In the genomic region with DNA sequence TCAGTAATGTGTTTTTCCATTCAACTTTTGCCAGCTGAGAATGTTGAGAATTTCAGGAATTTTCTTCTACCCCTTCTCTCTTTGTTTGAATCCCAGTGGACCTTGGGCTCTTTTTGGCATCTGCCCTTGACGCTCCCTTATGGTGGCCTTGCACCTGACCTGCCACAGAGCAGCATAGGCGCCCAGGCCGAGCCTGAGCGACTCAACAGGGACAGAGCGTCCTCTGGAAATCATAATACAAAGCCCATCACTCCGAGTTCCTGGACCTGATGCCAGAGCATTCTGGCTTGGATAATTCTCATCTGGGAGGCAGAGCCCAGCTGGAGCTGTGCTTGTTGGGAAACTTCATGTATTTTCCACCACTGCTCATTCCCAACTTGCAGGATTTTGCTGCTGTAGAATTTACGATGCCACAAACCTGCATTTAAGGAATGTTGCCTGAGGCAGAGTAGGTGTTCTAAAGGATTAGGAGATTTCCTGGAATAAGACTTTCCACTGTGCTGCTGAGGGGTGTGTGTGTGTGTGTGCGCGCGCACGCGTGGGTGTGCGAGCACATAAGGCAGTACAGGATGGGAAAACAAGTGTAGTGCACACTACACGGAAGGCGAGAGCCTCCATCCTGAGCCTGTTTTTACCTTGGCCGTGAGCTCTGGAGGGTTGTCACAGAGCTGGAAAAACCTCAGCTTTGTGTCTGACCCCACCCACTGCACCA, we compare ENCODE assay signal across 10 cellular contexts.
DNase-seq lines count a peak whose midpoint lies in the region; ATAC-seq and TF ChIP-seq lines count a peak whose summit lies in the region.
"Had no signal": no experiment of that assay in that cellular context is flagged by ENCODE, and none has a peak within 500 bp of the region (broad histone marks: within the 10 kb centered on the region; RNA-seq: fewer than 3 reads in every experiment).

No MANE protein-coding gene starts in this region.

- no peak overlapping the region for H2BK120ac ChIP-seq in mesenchymal stem cell (ENCODE audit: low read depth, low read length)

- H3K14ac ChIP-seq in mesenchymal stem cell (ENCODE audit: low read length in 2 of 2), result peak overlapping the region in 1 of 2 experiments; percentile 8

- peak overlapping the region; percentile 44 for H2BK15ac ChIP-seq in mesenchymal stem cell (ENCODE audit: low read depth, poor library complexity, severe bottlenecking)

- H3K23ac ChIP-seq in mesenchymal stem cell (ENCODE audit: low read length in 2 of 2), result no peak overlapping the region

- peak overlapping the region; percentile 76 to 81 for H3K27ac ChIP-seq in esophagus (ENCODE audit: low read depth in 2 of 2, low read length in 1 of 2)
- peak overlapping the region; percentile 89 for H3K27ac ChIP-seq in mesenchymal stem cell (ENCODE audit: low read length, poor library complexity, severe bottlenecking)
- H3K27ac ChIP-seq in substantia nigra (ENCODE audit: low read depth, low read length, poor library complexity, severe bottlenecking), result peak overlapping the region; percentile 79

- WGBS in esophagus, 2 donors, result 46 to 53% methylated on average over 16 of the region's 16 CpGs
- 72% methylated on average over 16 of the region's 16 CpGs for WGBS in mesenchymal stem cell

- H2AK5ac ChIP-seq in mesenchymal stem cell (ENCODE audit: low read length, severe bottlenecking), result no peak overlapping the region

- H3K4me3 ChIP-seq in esophagus (ENCODE audit: low read depth in 1 of 2, low read length in 2 of 2) (no peak overlapping the region), mesenchymal stem cell (ENCODE audit: insufficient read depth in 1 of 2, low read depth in 1 of 2, low read length in 2 of 2) (peak overlapping the region in 1 of 2 experiments; percentile 21)

- TF ChIP-seq EP300 in Ishikawa (IDR thresholded peaks at IDR 0.05; ENCODE audit: borderline replicate concordance), result peak; percentile 34; the same call in 1 of the 2 replicates

- peaks cover 3% of the 10 kb centered on the region for H3K79me1 ChIP-seq in mesenchymal stem cell (replicated peaks; ENCODE audit: low read length, poor library complexity, severe bottlenecking)

- peak overlapping the region; percentile 36 for H3K4me2 ChIP-seq in mesenchymal stem cell (ENCODE audit: low read length, poor library complexity, severe bottlenecking)

- H3K36me3 ChIP-seq in esophagus (ENCODE audit: control insufficient read depth in 2 of 2, insufficient read depth in 2 of 2, low read length in 1 of 2), result peaks cover 2% of the 10 kb centered on the region in 2 donors
- H3K36me3 ChIP-seq in mesenchymal stem cell (ENCODE audit: control insufficient read depth in 1 of 2, insufficient read depth in 2 of 2, low read depth in 1 of 2, low read length in 2 of 2), result peaks cover 0 to 4% of the 10 kb centered on the region in 2 experiments

- peak overlapping the region in 1 of 2 experiments; percentile 3 for H2BK12ac ChIP-seq in mesenchymal stem cell (ENCODE audit: low read length in 2 of 2)

- H2AFZ ChIP-seq in mesenchymal stem cell (ENCODE audit: low read depth, low read length), result no peak overlapping the region

- H3K4me1 ChIP-seq in esophagus (ENCODE audit: control insufficient read depth in 2 of 2, insufficient read depth in 2 of 2, low read length in 1 of 2) (peaks cover 9% of the 10 kb centered on the region in 2 donors), mesenchymal stem cell (ENCODE audit: control insufficient read depth, insufficient read depth, low read depth, low read length) (peaks cover 26% of the 10 kb centered on the region)

- no peaks in the 10 kb centered on the region for H3K4me1 Mint-ChIP-seq in stimulated activated naive CD8-positive, alpha-beta T cell treated with anti-CD3 and anti-CD28 coated beads, Interleukin-15, amount 100 ng/mL, for 72 hours
- H3K4me1 Mint-ChIP-seq: activated CD4-positive, alpha-beta T cell treated with anti-CD3 and anti-CD28 coated beads for 36 hours; central memory CD8-positive, alpha-beta T cell had no signal

- H3K4ac ChIP-seq in mesenchymal stem cell (ENCODE audit: low read depth in 1 of 2, low read length in 2 of 2), result no peak overlapping the region

- H3K9ac ChIP-seq in mesenchymal stem cell (ENCODE audit: low read length), result peak overlapping the region; percentile 12

- DNase-seq in mesenchymal stem cell (peak; percentile 21), substantia nigra (lab: John Stamatoyannopoulos, UW) (peak in 24 of 49 donors; percentile 13 to 81 (median 50)), putamen (ENCODE audit: low spot score) (no peak)
- no peak for DNase-seq in activated CD8-positive, alpha-beta memory T cell treated with anti-CD3 and anti-CD28 coated beads, Interleukin-2, amount 50 U/mL, for 4 hours
- no peak for DNase-seq in activated effector memory CD4-positive, alpha-beta T cell treated with Interleukin-2 at 50 U/mL for 16 hours
- no peak for DNase-seq in stimulated activated naive CD8-positive, alpha-beta T cell treated with anti-CD3 and anti-CD28 coated beads, Interleukin-15, amount 100 ng/mL, for 72 hours
- DNase-seq: activated CD4-positive, alpha-beta T cell treated with anti-CD3 and anti-CD28 coated beads for 36 hours had no signal

- peak overlapping the region; percentile 56 for H4K91ac ChIP-seq in mesenchymal stem cell (ENCODE audit: low read length)

- no peak overlapping the region for H3K27ac Mint-ChIP-seq in stimulated activated naive CD8-positive, alpha-beta T cell treated with anti-CD3 and anti-CD28 coated beads, Interleukin-15, amount 100 ng/mL, for 72 hours
- H3K27ac Mint-ChIP-seq: activated CD4-positive, alpha-beta T cell treated with anti-CD3 and anti-CD28 coated beads for 36 hours had no signal

- TF ChIP-seq RAD21 in Ishikawa (IDR thresholded peaks at IDR 0.05; ENCODE audit: low read depth), result no peak

- no peak overlapping the region for H2BK5ac ChIP-seq in mesenchymal stem cell (ENCODE audit: low read depth, low read length, poor library complexity, severe bottlenecking)

- H3K9me3 Mint-ChIP-seq in stimulated activated naive CD8-positive, alpha-beta T cell treated with anti-CD3 and anti-CD28 coated beads, Interleukin-15, amount 100 ng/mL, for 72 hours, result peaks cover 0 to 7% of the 10 kb centered on the region in 2 donors
- H3K9me3 Mint-ChIP-seq: central memory CD8-positive, alpha-beta T cell had no signal

- H4K8ac ChIP-seq in mesenchymal stem cell (ENCODE audit: low read length), result no peak overlapping the region

- H3K4me3 Mint-ChIP-seq in stimulated activated naive CD8-positive, alpha-beta T cell treated with anti-CD3 and anti-CD28 coated beads, Interleukin-15, amount 100 ng/mL, for 72 hours, result no peak overlapping the region
- H3K4me3 Mint-ChIP-seq: activated CD4-positive, alpha-beta T cell treated with anti-CD3 and anti-CD28 coated beads for 36 hours; central memory CD8-positive, alpha-beta T cell had no signal

- H3K27me3 Mint-ChIP-seq in stimulated activated naive CD8-positive, alpha-beta T cell treated with anti-CD3 and anti-CD28 coated beads, Interleukin-15, amount 100 ng/mL, for 72 hours, result peaks cover 11% of the 10 kb centered on the region
- H3K27me3 Mint-ChIP-seq: activated CD4-positive, alpha-beta T cell treated with anti-CD3 and anti-CD28 coated beads for 36 hours had no signal

- no peak for ATAC-seq in stimulated activated naive CD8-positive, alpha-beta T cell treated with anti-CD3 and anti-CD28 coated beads, Interleukin-15, amount 100 ng/mL, for 72 hours
- ATAC-seq: activated CD4-positive, alpha-beta T cell treated with anti-CD3 and anti-CD28 coated beads for 36 hours had no signal

- H3K18ac ChIP-seq in mesenchymal stem cell (ENCODE audit: low read depth in 1 of 2, low read length in 2 of 2), result peak overlapping the region; percentile 28 to 52

- no peaks in the 10 kb centered on the region for H3K27me3 ChIP-seq in esophagus (ENCODE audit: control insufficient read depth in 1 of 2, insufficient read depth in 2 of 2, low read length in 2 of 2)
- no peaks in the 10 kb centered on the region for H3K27me3 ChIP-seq in mesenchymal stem cell (ENCODE audit: control insufficient read depth in 1 of 2, insufficient read depth in 1 of 2, low read length in 2 of 2)

- no peaks in the 10 kb centered on the region for H3K9me3 ChIP-seq in esophagus (ENCODE audit: control insufficient read depth in 2 of 2, insufficient read depth in 1 of 2, low read depth in 1 of 2, low read length in 1 of 2)
- no peaks in the 10 kb centered on the region for H3K9me3 ChIP-seq in mesenchymal stem cell (ENCODE audit: control insufficient read depth, low read length)

TF ChIP-seq in Ishikawa, 13 proteins besides CTCF, POLR2A, EP300 and RAD21 (continues in another document):
- TF ChIP-seq CEBPB (IDR thresholded peaks at IDR 0.05) (no peak), NFIC (IDR thresholded peaks at IDR 0.05) (peak; percentile 73), TEAD4 (IDR thresholded peaks at IDR 0.05) (peak; percentile 97), FOXM1 (IDR thresholded peaks at IDR 0.05; ENCODE audit: borderline replicate concordance, low read depth) (no peak), ZBTB7A (IDR thresholded peaks at IDR 0.05; ENCODE audit: low read depth) (no peak)
- TF ChIP-seq, protein P1, sequence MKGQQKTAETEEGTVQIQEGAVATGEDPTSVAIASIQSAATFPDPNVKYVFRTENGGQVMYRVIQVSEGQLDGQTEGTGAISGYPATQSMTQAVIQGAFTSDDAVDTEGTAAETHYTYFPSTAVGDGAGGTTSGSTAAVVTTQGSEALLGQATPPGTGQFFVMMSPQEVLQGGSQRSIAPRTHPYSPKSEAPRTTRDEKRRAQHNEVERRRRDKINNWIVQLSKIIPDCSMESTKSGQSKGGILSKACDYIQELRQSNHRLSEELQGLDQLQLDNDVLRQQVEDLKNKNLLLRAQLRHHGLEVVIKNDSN (IDR thresholded peaks at IDR 0.05), result no peak
- TF ChIP-seq, protein P2, sequence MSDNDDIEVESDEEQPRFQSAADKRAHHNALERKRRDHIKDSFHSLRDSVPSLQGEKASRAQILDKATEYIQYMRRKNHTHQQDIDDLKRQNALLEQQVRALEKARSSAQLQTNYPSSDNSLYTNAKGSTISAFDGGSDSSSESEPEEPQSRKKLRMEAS (IDR thresholded peaks at IDR 0.05), result no peak
